Comparison of ENCODE assay signal across 24 cellular contexts in the genomic region with DNA sequence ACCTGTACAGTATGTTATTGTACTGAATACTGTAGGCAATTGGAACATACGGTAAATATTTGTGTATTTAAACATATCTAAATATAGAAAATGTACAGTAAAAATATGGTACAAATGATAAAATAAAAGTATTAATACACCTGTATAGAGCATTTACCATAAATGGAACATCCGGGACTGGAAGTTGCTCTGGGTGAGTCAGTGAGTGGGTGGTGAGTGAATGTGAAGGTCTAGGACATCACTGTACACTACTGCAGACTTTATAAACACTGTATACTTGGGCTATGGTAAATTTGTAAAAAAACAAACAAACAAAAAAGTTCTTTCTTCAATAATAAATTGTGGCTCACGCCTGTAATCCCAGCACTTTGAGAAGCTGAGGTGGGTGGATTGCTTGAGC.
"Had no signal": no experiment of that assay in that cellular context is flagged by ENCODE, and none has a peak within 500 bp of the region (broad histone marks: within the 10 kb centered on the region; RNA-seq: fewer than 3 reads in every experiment).

No MANE protein-coding gene starts in this region.

- H3K27me3 Mint-ChIP-seq: activated CD4-positive, alpha-beta memory T cell treated with anti-CD3 and anti-CD28 coated beads for 36 hours; activated CD4-positive, alpha-beta T cell treated with anti-CD3 and anti-CD28 coated beads, Interleukin-2, amount 10 ng/mL, durations not matched to agents 7 days and 5 days; T-helper 17 cell had no signal

- H3K27ac Mint-ChIP-seq: activated CD4-positive, alpha-beta memory T cell treated with anti-CD3 and anti-CD28 coated beads for 36 hours; activated CD4-positive, alpha-beta T cell treated with anti-CD3 and anti-CD28 coated beads, Interleukin-2, amount 10 ng/mL, durations not matched to agents 7 days and 5 days; activated naive CD4-positive, alpha-beta T cell treated with anti-CD3 and anti-CD28 coated beads, Interleukin-2, amount 50 U/mL, for 72 hours; brain; T-helper 17 cell had no signal

- H3K36me3 ChIP-seq: MG63 had no signal

- H3K27me3 ChIP-seq: MG63 had no signal

- H3K4me1 Mint-ChIP-seq: activated CD4-positive, alpha-beta T cell treated with anti-CD3 and anti-CD28 coated beads, Interleukin-2, amount 10 ng/mL, durations not matched to agents 7 days and 5 days; brain; T-helper 17 cell had no signal

- H3K9me3 ChIP-seq: MG63 had no signal

- H3K9me3 Mint-ChIP-seq: activated CD4-positive, alpha-beta memory T cell treated with anti-CD3 and anti-CD28 coated beads for 36 hours; activated CD4-positive, alpha-beta T cell treated with anti-CD3 and anti-CD28 coated beads, Interleukin-2, amount 10 ng/mL, durations not matched to agents 7 days and 5 days; activated naive CD4-positive, alpha-beta T cell treated with anti-CD3 and anti-CD28 coated beads, Interleukin-2, amount 50 U/mL, for 72 hours; activated T-cell treated with anti-CD3 and anti-CD28 coated beads, Interleukin-2, amount 50 U/mL, for 4 hours had no signal

- H3K27ac ChIP-seq: VCaP had no signal

- H3K36me3 Mint-ChIP-seq: activated CD4-positive, alpha-beta memory T cell treated with anti-CD3 and anti-CD28 coated beads for 36 hours; activated naive CD4-positive, alpha-beta T cell treated with anti-CD3 and anti-CD28 coated beads, Interleukin-2, amount 50 U/mL, for 72 hours; brain had no signal

- H3K4me3 ChIP-seq: MG63 had no signal

- ATAC-seq: activated naive CD4-positive, alpha-beta T cell treated with anti-CD3 and anti-CD28 coated beads, Interleukin-2, amount 50 U/mL, for 72 hours; activated T-cell treated with anti-CD3 and anti-CD28 coated beads, Interleukin-2, amount 50 U/mL, for 4 hours; T-helper 17 cell had no signal

- H3K4me3 Mint-ChIP-seq: activated CD4-positive, alpha-beta memory T cell treated with anti-CD3 and anti-CD28 coated beads for 36 hours; activated CD4-positive, alpha-beta T cell treated with anti-CD3 and anti-CD28 coated beads, Interleukin-2, amount 10 ng/mL, durations not matched to agents 7 days and 5 days; activated T-cell treated with anti-CD3 and anti-CD28 coated beads, Interleukin-2, amount 50 U/mL, for 4 hours; brain; T-helper 17 cell had no signal

- DNase-seq: activated CD4-positive, alpha-beta memory T cell treated with anti-CD3 and anti-CD28 coated beads for 36 hours; activated CD4-positive, alpha-beta T cell treated with anti-CD3 and anti-CD28 coated beads, Interleukin-2, amount 10 ng/mL, durations not matched to agents 7 days and 5 days; activated CD4-positive, CD25-positive, alpha-beta regulatory T cell; activated CD8-positive, alpha-beta memory T cell treated with anti-CD3 and anti-CD28 coated beads for 24 hours; activated effector memory CD4-positive, alpha-beta T cell treated with anti-CD3 and anti-CD28 coated beads, Interleukin-2, amount 50 U/mL, for 16 hours; activated naive CD4-positive, alpha-beta T cell treated with Interleukin-2 at 50 U/mL for 16 hours; activated T-cell treated with anti-CD3 and anti-CD28 coated beads, Interleukin-2, amount 50 U/mL, for 4 hours; amygdala; caudate nucleus; Kasumi-1; MG63; MV-4-11; NCI-H1092 treated with DMSO at 0.1 percent for 48 hours; NCI-H1436; NCI-H1694 treated with DMSO at 0.1 percent for 48 hours; NCI-H2029 treated with DMSO at 0.1 percent for 48 hours; NCI-H345; NCI-H510A treated with DMSO at 0.1 percent for 48 hours; SIG-M5; T-helper 17 cell; T-helper 9 cell had no signal
